ENCODE assay signal across 33 cellular contexts in genomic region chr9:84969084-84969483, GRCh38.
A peak's percentile ranks its signal among the peaks of the same experiment; 100 is the strongest.
DNase-seq lines count a peak whose midpoint lies in the region; ATAC-seq, FAIRE-seq and TF ChIP-seq lines count a peak whose summit lies in the region.
"Had no signal": no experiment of that assay in that cellular context is flagged by ENCODE, and none has a peak within 500 bp of the region (broad histone marks: within the 10 kb centered on the region; RNA-seq: fewer than 3 reads in every experiment).

No MANE protein-coding gene starts in this region.

- no peak overlapping the region for H4K91ac ChIP-seq in H1 (replicated peaks; ENCODE audit: insufficient read length, low read length)

- H4K20me1 ChIP-seq in H1 (replicated peaks in 1 of 2; ENCODE audit: control insufficient read depth in 1 of 2, insufficient read depth in 2 of 2, low read length in 2 of 2), result no peaks in the 10 kb centered on the region
- H4K20me1 ChIP-seq: BLaER1 had no signal

- H3K56ac ChIP-seq in H1 (replicated peaks; ENCODE audit: insufficient read length, low read depth, low read length), result no peak overlapping the region

- H4K5ac ChIP-seq in H1 (ENCODE audit: insufficient read length, low read depth, low read length), result no peak overlapping the region

- no peak overlapping the region for H2BK5ac ChIP-seq in H1 (ENCODE audit: low read depth, low read length)

- no peak overlapping the region for H4K8ac ChIP-seq in H1 (ENCODE audit: extremely low read depth, insufficient read depth, low read length)

- no peak overlapping the region for H3K18ac ChIP-seq in H1 (ENCODE audit: extremely low read depth, low read length)

- H3K9me3 ChIP-seq in RWPE2 (ENCODE audit: severe bottlenecking) (no peaks in the 10 kb centered on the region), H1 (ENCODE audit: insufficient read depth in 2 of 2, low read depth in 1 of 2, low read length in 1 of 2) (no peaks in the 10 kb centered on the region)
- H3K9me3 ChIP-seq: BLaER1, spleen, thoracic aorta, vagina had no signal

- H3K14ac ChIP-seq in H1 (ENCODE audit: insufficient read length), result no peak overlapping the region

- H3K4me2 ChIP-seq in H1 (ENCODE audit: insufficient read depth in 1 of 2, low read depth in 2 of 2, low read length in 2 of 2), result no peak overlapping the region
- H3K4me2 ChIP-seq: BLaER1 had no signal

- H2AFZ ChIP-seq in H1 (ENCODE audit: low read length), result 0 out of 2 replicates have a peak overlapping the region, but pooled peaks have one; percentile 70

- peak overlapping the region; percentile 64 for H3K27ac ChIP-seq in RWPE2 (ENCODE audit: poor library complexity, severe bottlenecking)
- no peak overlapping the region for H3K27ac ChIP-seq in H1 (ENCODE audit: low read depth, low read length)
- H3K27ac ChIP-seq: BLaER1, cardiac muscle cell, coronary artery, spleen, thoracic aorta, vagina had no signal

- TF ChIP-seq RAD21 in H1 (IDR thresholded peaks at IDR 0.05 in 1 of 2, conservative IDR thresholded peaks at IDR 0.05 in 1 of 2; ENCODE audit: low read depth in 2 of 2, low read length in 2 of 2), result no peak

- H3K79me2 ChIP-seq in H1 (ENCODE audit: control insufficient read depth in 1 of 2, insufficient read depth in 2 of 2, low read length in 2 of 2), result no peaks in the 10 kb centered on the region

- no peak overlapping the region for H3K9ac ChIP-seq in H1 (replicated peaks in 1 of 4; ENCODE audit: extremely low read depth in 1 of 4, low read depth in 3 of 4, low read length in 3 of 4)
- H3K9ac ChIP-seq: BLaER1 had no signal

- H3K4me3 ChIP-seq in RWPE2 (ENCODE audit: severe bottlenecking) (no peak overlapping the region), H1 (ENCODE audit: extremely low read depth in 1 of 4, insufficient read depth in 2 of 4, low read depth in 3 of 4, low read length in 4 of 4) (no peak overlapping the region), H7 (ENCODE audit: insufficient read depth, low read depth, low read length) (no peak overlapping the region)
- H3K4me3 ChIP-seq: BLaER1, cardiac muscle cell, coronary artery, spleen, thoracic aorta, vagina had no signal

- ATAC-seq in RWPE2 (ENCODE audit: low read depth), result peak; percentile 81
- no peak for ATAC-seq in HG03045 (IDR thresholded peaks at IDR 0.05; ENCODE audit: unreplicated experiment)
- ATAC-seq: activated CD4-positive, CD25-positive, alpha-beta regulatory T cell treated with anti-CD3 and anti-CD28 coated beads, Interleukin-2, amount 50 U/mL, for 24 hours; activated T-helper 17 cell treated with anti-CD3 and anti-CD28 coated beads, Interleukin-2, amount 50 U/mL, for 72 hours; effector memory CD8-positive, alpha-beta T cell; right cardiac atrium; Right ventricle myocardium inferior; stimulated activated naive CD8-positive, alpha-beta T cell treated with anti-CD3 and anti-CD28 coated beads, Interleukin-15, amount 100 ng/mL, for 72 hours had no signal

- no peaks in the 10 kb centered on the region for H3K79me1 ChIP-seq in H1 (ENCODE audit: low read depth, low read length)

- no peak overlapping the region for H3K23ac ChIP-seq in H1 (ENCODE audit: insufficient read length)

- DNase-seq in HPDE6-E6E7 (ENCODE audit: extremely low spot score) (peak; percentile 69), RWPE2 (ENCODE audit: low spot score) (no peak), H1 (ENCODE audit: low read depth in 1 of 2, low spot score in 2 of 2) (no peak), ureter (ENCODE audit: low spot score) (peak; percentile 49), H7 (no peak)
- no peak for DNase-seq in stimulated activated naive CD4-positive, alpha-beta T cell (lab: John Stamatoyannopoulos, UW)
- DNase-seq: activated CD4-positive, alpha-beta memory T cell treated with anti-CD3 and anti-CD28 coated beads for 36 hours; activated naive CD4-positive, alpha-beta T cell treated with anti-CD3 and anti-CD28 coated beads, Interleukin-2, amount 10 ng/mL, durations not matched to agents 7 days and 5 days; effector memory CD8-positive, alpha-beta T cell; head of caudate nucleus; HFFc6; KG1; MM.1S; naive B cell; NCI-H1930; NCI-H524; OCI-M1; right cardiac atrium; spleen; stimulated activated CD8-positive, alpha-beta memory T cell treated with anti-CD3 and anti-CD28 coated beads, Interleukin-4, amount 100 ng/mL, for 48 hours; stimulated activated naive CD8-positive, alpha-beta T cell treated with anti-CD3 and anti-CD28 coated beads, Interleukin-15, amount 100 ng/mL, for 72 hours; T-helper 2 cell had no signal

- H2AK5ac ChIP-seq in H1 (ENCODE audit: low read depth, low read length), result no peak overlapping the region

- POLR2A ChIA-PET in H1 (lab: Charles Lee; ENCODE audit: partially characterized antibody), result no interaction called here

- TF ChIP-seq CTCF in RWPE2 (IDR thresholded peaks at IDR 0.05; ENCODE audit: poor library complexity, severe bottlenecking) (no peak), H1 (IDR thresholded peaks at IDR 0.05; ENCODE audit: control extremely low read depth in 1 of 3, insufficient read depth in 1 of 3, low read depth in 1 of 3, low read length in 3 of 3) (no peak)

- no peak overlapping the region for H2BK20ac ChIP-seq in H1 (ENCODE audit: low read length)

- no peak for TF ChIP-seq EP300 in H1 (IDR thresholded peaks at IDR 0.05; ENCODE audit: borderline replicate concordance in 1 of 2, low read depth in 2 of 2, low read length in 2 of 2)

- CTCF ChIA-PET in H1 (lab: Charles Lee; ENCODE audit: partially characterized antibody), result interaction anchor here (0.8 to 4.4 kb wide), 4 partner anchors 33 to 573 kb away, joined by 3 to 22 read pairs (median 12); partner anchors contain the start of gene NTRK2

- H3K4me1 ChIP-seq in RWPE2 (ENCODE audit: insufficient read depth, poor library complexity, severe bottlenecking), result peaks cover 28% of the 10 kb centered on the region
- no peaks in the 10 kb centered on the region for H3K4me1 ChIP-seq in H1 (replicated peaks in 1 of 4; ENCODE audit: control insufficient read depth in 3 of 4, insufficient read depth in 4 of 4, low read length in 3 of 4)
- H3K4me1 ChIP-seq: BLaER1, spleen, vagina had no signal

- no peak overlapping the region for H2BK12ac ChIP-seq in H1 (ENCODE audit: low read depth, low read length)

- H3K23me2 ChIP-seq in H1 (ENCODE audit: low read depth, low read length), result no peaks in the 10 kb centered on the region

- no peak for FAIRE-seq in H1 (lab: Jason Lieb, UNC)
- FAIRE-seq: GM12892, islet of Langerhans had no signal

- no peak overlapping the region for H3K4ac ChIP-seq in H1 (replicated peaks; ENCODE audit: insufficient read length, low read depth, low read length)

- no peak overlapping the region for H2BK120ac ChIP-seq in H1 (replicated peaks; ENCODE audit: low read depth, low read length)

- H3K36me3 ChIP-seq in RWPE2 (ENCODE audit: low read depth) (no peaks in the 10 kb centered on the region), H1 (ENCODE audit: control insufficient read depth in 2 of 4, insufficient read depth in 4 of 4, low read length in 3 of 4) (no peaks in the 10 kb centered on the region), H7 (replicated peaks; ENCODE audit: control insufficient read depth, insufficient read depth, low read length) (no peaks in the 10 kb centered on the region)
- H3K36me3 ChIP-seq: BLaER1, cardiac muscle cell, spleen, thoracic aorta, vagina had no signal

- TF ChIP-seq POLR2A in H1 (IDR thresholded peaks at IDR 0.05; ENCODE audit: control extremely low read depth in 1 of 2, low read depth in 2 of 2, low read length in 2 of 2), result no peak

- WGBS in H1 (ENCODE audit: extremely low coverage in 1 of 2, insufficient coverage in 1 of 2, insufficient read length in 1 of 2, insufficient replicate concordance in 2 of 2, low coverage in 1 of 2, low lambda C conversion rate in 2 of 2, missing lambda C conversion rate in 1 of 2), 2 experiments, result 84% methylated on average over 4 of the region's 4 CpGs; no CpG with 5 or more reads in 1 of the 2 experiments

- no peak overlapping the region for H2BK15ac ChIP-seq in H1 (ENCODE audit: low read length)

- H3K27me3 ChIP-seq in RWPE2 (ENCODE audit: insufficient read depth, poor library complexity, severe bottlenecking) (no peaks in the 10 kb centered on the region), H1 (replicated peaks in 1 of 4; ENCODE audit: control insufficient read depth in 3 of 4, extremely low read depth in 1 of 4, insufficient read depth in 3 of 4, low read length in 3 of 4) (no peaks in the 10 kb centered on the region), H7 (ENCODE audit: control insufficient read depth, insufficient read depth, low read length) (no peaks in the 10 kb centered on the region)
- H3K27me3 ChIP-seq: BLaER1, spleen, vagina had no signal

TF ChIP-seq in H1, 55 proteins besides CTCF, POLR2A, EP300 and RAD21:
- TF ChIP-seq PHF8 (conservative IDR thresholded peaks at IDR 0.05; ENCODE audit: low read depth, low read length), result no peak
- no peak for TF ChIP-seq FOSL1 (IDR thresholded peaks at IDR 0.05; ENCODE audit: insufficient read depth, low read depth, low read length)
- TF ChIP-seq CBX5 (IDR thresholded peaks at IDR 0.05; ENCODE audit: low read depth, low read length), result no peak
- no peak for TF ChIP-seq SUZ12 (IDR thresholded peaks at IDR 0.05; ENCODE audit: low read length)

Comparison
In these comparisons a context has a peak if more than half of its experiments do, and no peak if none do; other contexts are left out.
1. DNase-seq: peak in HPDE6-E6E7 (single experiment) and ureter (single experiment); none in RWPE2 (single experiment), H1 (0 of 2), H7 (single experiment) and stimulated activated naive CD4-positive, alpha-beta T cell (0 of 6).